ENCODE assay signal across 12 cellular contexts in genomic region chr9:88950341-88951141, GRCh38. TPM values are rescaled to one million over a fixed set of nuclear protein-coding genes. Genes with fewer than 3 reads are reported as not detected.
DNase-seq lines count a peak whose midpoint lies in the region; ATAC-seq and TF ChIP-seq lines count a peak whose summit lies in the region.
"Had no signal": no experiment of that assay in that cellular context is flagged by ENCODE, and none has a peak within 500 bp of the region (broad histone marks: within the 10 kb centered on the region; RNA-seq: fewer than 3 reads in every experiment).

No MANE protein-coding gene starts in this region.

- intact Hi-C loops in left lung (cut with DNase I), result no loop called here
- intact Hi-C loops in transverse colon (cut with DNase I; ENCODE audit: low total_unique reads), result no loop called here

- no peaks in the 10 kb centered on the region for H3K9me3 ChIP-seq in left lung
- no peaks in the 10 kb centered on the region for H3K9me3 ChIP-seq in transverse colon

- H3K27ac ChIP-seq in brain microvascular endothelial cell (peak overlapping the region; percentile 19), left lung (peak overlapping the region in 1 of 2 donors; percentile 53), transverse colon (peak overlapping the region in 3 of 4 donors; percentile 12 to 73 (median 38))

- ATAC-seq in left lung (peak; percentile 65), GM19455 (IDR thresholded peaks at IDR 0.05; ENCODE audit: unreplicated experiment) (no peak)

- no peaks in the 10 kb centered on the region for H3K36me3 ChIP-seq in brain microvascular endothelial cell (replicated peaks)
- no peaks in the 10 kb centered on the region for H3K36me3 ChIP-seq in left lung
- H3K36me3 ChIP-seq in transverse colon, result no peaks in the 10 kb centered on the region

- H3K4me3 ChIP-seq in brain microvascular endothelial cell (ENCODE audit: low read depth, low read length) (no peak overlapping the region), left lung (no peak overlapping the region), transverse colon (no peak overlapping the region)

- TF ChIP-seq EP300 in transverse colon (IDR thresholded peaks at IDR 0.05; ENCODE audit: low read depth), result no peak

- TF ChIP-seq POLR2A in transverse colon (IDR thresholded peaks at IDR 0.05), result no peak

- peaks cover 0 to 12% of the 10 kb centered on the region in 2 donors for H3K4me1 ChIP-seq in left lung
- H3K4me1 ChIP-seq in transverse colon, result peaks cover 3 to 9% (median 4%) of the 10 kb centered on the region in 4 donors

- TF ChIP-seq CTCF in brain microvascular endothelial cell (IDR thresholded peaks at IDR 0.05; ENCODE audit: low read depth, low read length, missing control alignments), result no peak
- TF ChIP-seq CTCF in left lung (IDR thresholded peaks at IDR 0.05), result no peak
- TF ChIP-seq CTCF in transverse colon (IDR thresholded peaks at IDR 0.05), result no peak

- in situ Hi-C loops in brain microvascular endothelial cell (cut with HindIII; ENCODE audit: low pct_ligation_motif_present, low sequenced_read_pairs) (no loop called here), transverse colon (cut with MboI; ENCODE audit: low pct_ligation_motif_present in 1 of 4, low pct_unique_long_range_greater_than_20kb in 1 of 4, low sequenced_read_pairs in 3 of 4) (no loop called here)

- WGBS in transverse colon (ENCODE audit: low coverage in 1 of 2), 2 donors, result 58% methylated on average over 8 to 10 of the region's 10 CpGs

- H3K27me3 ChIP-seq in brain microvascular endothelial cell (replicated peaks) (no peaks in the 10 kb centered on the region), left lung (no peaks in the 10 kb centered on the region), transverse colon (no peaks in the 10 kb centered on the region)

- DNase-seq in NOMO-1 treated with DMSO at 0.1 percent for 48 hours (lab: John Stamatoyannopoulos, UW; ENCODE audit: unreplicated experiment) (peak; percentile 11), NOMO-1 treated with dmso at 0.1 percent for 144 hours (lab: John Stamatoyannopoulos, UW; ENCODE audit: unreplicated experiment) (no peak), brain microvascular endothelial cell (no peak), left lung (no peak), transverse colon (no peak), amygdala (lab: John Stamatoyannopoulos, UW) (no peak)
- DNase-seq in activated CD4-positive, CD25-positive, alpha-beta regulatory T cell treated with anti-CD3 and anti-CD28 coated beads, Interleukin-2, amount 50 U/mL, for 72 hours, result no peak
- DNase-seq: activated CD4-positive, CD25-positive, alpha-beta regulatory T cell; activated gamma-delta T cell; Kasumi-1; NK-92 treated with Interleukin-12 subunit alpha and Interleukin-12 subunit beta, amount 100 ng/mL, for 24 hours had no signal

RNA-seq across cellular contexts. Expression of gene S1PR3, which starts 40.7 kb away (rescaled TPM):
- total RNA-seq in left lung (10 to 100 TPM in 1 of 2 donors, 1 to 10 TPM in 1; 6.9 to 15.8 TPM), transverse colon (10 to 100 TPM in 2 of 4 donors, 1 to 10 TPM in 2; 2.0 to 13.5 (median 8.3) TPM)
